Comparison of ENCODE assay signal across 29 cellular contexts in the genomic region with DNA sequence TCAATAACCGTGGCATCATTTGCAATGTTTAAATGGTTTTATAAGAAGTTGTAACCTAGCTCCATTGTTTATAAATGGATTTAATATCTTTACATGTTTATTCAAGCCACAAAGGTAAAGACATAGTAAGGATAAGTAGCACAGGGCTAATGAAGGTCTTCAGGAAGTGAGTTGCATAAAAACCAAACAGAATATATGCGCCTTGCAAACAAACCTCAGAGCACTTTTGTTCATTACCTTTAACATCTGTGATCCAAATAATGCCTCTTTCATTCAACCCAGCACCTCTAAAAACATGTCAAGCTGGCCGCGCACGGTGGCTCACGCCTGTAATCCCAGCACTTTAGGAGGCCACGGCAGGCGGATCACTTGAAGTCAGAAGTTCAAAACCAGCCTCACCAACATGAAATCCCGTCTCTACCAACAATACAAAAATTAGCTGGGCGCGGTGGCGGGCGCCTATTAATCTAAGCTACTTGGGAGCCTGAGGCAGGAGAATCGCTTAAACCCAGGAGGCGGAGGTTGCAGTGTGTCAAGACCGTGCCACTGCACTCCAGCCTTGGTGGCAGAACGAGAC. TPM values are rescaled to one million over a fixed set of nuclear protein-coding genes. Genes with fewer than 3 reads are reported as not detected.
"Had no signal": no experiment of that assay in that cellular context is flagged by ENCODE, and none has a peak within 500 bp of the region (broad histone marks: within the 10 kb centered on the region; RNA-seq: fewer than 3 reads in every experiment).

No MANE protein-coding gene starts in this region.

- H3K27me3 ChIP-seq: adrenal gland, ascending aorta, brain microvascular endothelial cell, foreskin keratinocyte, ovary, stomach, suprapubic skin, tibial nerve, uterus had no signal

- H3K9me3 Mint-ChIP-seq: activated B cell treated with CpG ODN at 0.5 μM for 24 hours; activated T-cell treated with anti-CD3 and anti-CD28 coated beads, Interleukin-2, amount 50 U/mL, for 24 hours had no signal

- H3K4me1 Mint-ChIP-seq: activated B cell treated with CpG ODN at 0.5 μM for 24 hours; activated CD4-positive, alpha-beta T cell treated with anti-CD3 and anti-CD28 coated beads for 36 hours; activated T-helper 17 cell treated with anti-CD3 and anti-CD28 coated beads, Interleukin-2, amount 50 U/mL, for 72 hours; natural killer cell; stimulated activated memory B cell treated with anti-CD40 and anti-IgM and Interleukin-4, amounts not matched to agents 10 μg/mL and 1 μg/mL and 100 μg/mL, for 72 hours had no signal

- H3K4me3 ChIP-seq: adrenal gland, ascending aorta, ovary, prostate gland, stomach, suprapubic skin, tibial nerve, uterus had no signal

- DNase-seq: activated B cell treated with CpG ODN at 0.5 μM for 24 hours; activated CD4-positive, alpha-beta T cell treated with anti-CD3 and anti-CD28 coated beads for 36 hours; activated CD4-positive, alpha-beta T cell treated with anti-CD3 and anti-CD28 coated beads, Interleukin-2, amount 50 U/mL, for 4 hours; activated CD8-positive, alpha-beta memory T cell treated with anti-CD3 and anti-CD28 coated beads for 24 hours; activated CD8-positive, alpha-beta memory T cell treated with anti-CD3 and anti-CD28 coated beads, Interleukin-2, amount 50 U/mL, for 4 hours; activated naive CD4-positive, alpha-beta T cell; activated T-cell treated with anti-CD3 and anti-CD28 coated beads, Interleukin-2, amount 50 U/mL, for 24 hours; adrenal gland; brain microvascular endothelial cell; caudate nucleus; dermis blood vessel endothelial cell; effector CD8-positive, alpha-beta T cell; foreskin keratinocyte; glutamatergic neuron; hippocampal formation; left ventricle myocardium superior; midbrain; natural killer cell; ovary; stimulated activated CD4-positive, alpha-beta T cell treated with anti-CD3 and anti-CD28 coated beads, Interleukin-1b, Interleukin-23, amount 100 ng/mL, for 48 hours; stomach; uterus had no signal

- H3K4me1 ChIP-seq: adrenal gland, ascending aorta, foreskin keratinocyte, prostate gland, stomach, suprapubic skin, tibial nerve, uterus had no signal

- H3K36me3 Mint-ChIP-seq: activated naive CD8-positive, alpha-beta T cell; natural killer cell; stimulated activated memory B cell treated with anti-CD40 and anti-IgM and Interleukin-4, amounts not matched to agents 10 μg/mL and 1 μg/mL and 100 μg/mL, for 72 hours had no signal

- ATAC-seq: activated CD4-positive, alpha-beta T cell treated with anti-CD3 and anti-CD28 coated beads for 36 hours; activated T-helper 17 cell treated with anti-CD3 and anti-CD28 coated beads, Interleukin-2, amount 50 U/mL, for 72 hours; foreskin keratinocyte; left ventricle myocardium superior; natural killer cell; stimulated activated memory B cell treated with anti-CD40 and anti-IgM and Interleukin-4, amounts not matched to agents 10 μg/mL and 1 μg/mL and 100 μg/mL, for 72 hours had no signal

- H3K27me3 Mint-ChIP-seq: activated B cell treated with CpG ODN at 0.5 μM for 24 hours; activated CD4-positive, alpha-beta T cell treated with anti-CD3 and anti-CD28 coated beads for 36 hours; activated naive CD8-positive, alpha-beta T cell; activated T-cell treated with anti-CD3 and anti-CD28 coated beads, Interleukin-2, amount 50 U/mL, for 24 hours; activated T-helper 17 cell treated with anti-CD3 and anti-CD28 coated beads, Interleukin-2, amount 50 U/mL, for 72 hours; stimulated activated memory B cell treated with anti-CD40 and anti-IgM and Interleukin-4, amounts not matched to agents 10 μg/mL and 1 μg/mL and 100 μg/mL, for 72 hours had no signal

- H3K9me3 ChIP-seq: adrenal gland, ascending aorta, ovary, prostate gland, stomach, suprapubic skin, tibial nerve, uterus had no signal

- H3K4me3 Mint-ChIP-seq: activated B cell treated with CpG ODN at 0.5 μM for 24 hours; activated CD4-positive, alpha-beta T cell treated with anti-CD3 and anti-CD28 coated beads for 36 hours; activated naive CD8-positive, alpha-beta T cell; activated T-cell treated with anti-CD3 and anti-CD28 coated beads, Interleukin-2, amount 50 U/mL, for 24 hours; activated T-helper 17 cell treated with anti-CD3 and anti-CD28 coated beads, Interleukin-2, amount 50 U/mL, for 72 hours; natural killer cell; stimulated activated memory B cell treated with anti-CD40 and anti-IgM and Interleukin-4, amounts not matched to agents 10 μg/mL and 1 μg/mL and 100 μg/mL, for 72 hours had no signal

- H3K36me3 ChIP-seq: adrenal gland, ascending aorta, brain microvascular endothelial cell, ovary, prostate gland, stomach, suprapubic skin, tibial nerve, uterus had no signal

- H3K27ac Mint-ChIP-seq: activated B cell treated with CpG ODN at 0.5 μM for 24 hours; activated CD4-positive, alpha-beta T cell treated with anti-CD3 and anti-CD28 coated beads for 36 hours; activated naive CD8-positive, alpha-beta T cell; activated T-cell treated with anti-CD3 and anti-CD28 coated beads, Interleukin-2, amount 50 U/mL, for 24 hours; activated T-helper 17 cell treated with anti-CD3 and anti-CD28 coated beads, Interleukin-2, amount 50 U/mL, for 72 hours; natural killer cell; stimulated activated memory B cell treated with anti-CD40 and anti-IgM and Interleukin-4, amounts not matched to agents 10 μg/mL and 1 μg/mL and 100 μg/mL, for 72 hours had no signal

- H3K27ac ChIP-seq: adrenal gland, ascending aorta, brain microvascular endothelial cell, foreskin keratinocyte, ovary, prostate gland, stomach, suprapubic skin, tibial nerve, uterus had no signal

RNA-seq across cellular contexts. Expression of gene BRINP3, which starts 25.3 kb away (rescaled TPM):
- total RNA-seq: activated B cell treated with CpG ODN at 0.5 μM for 24 hours; activated CD4-positive, alpha-beta T cell treated with anti-CD3 and anti-CD28 coated beads for 36 hours; activated T-helper 17 cell treated with anti-CD3 and anti-CD28 coated beads, Interleukin-2, amount 50 U/mL, for 72 hours; dermis blood vessel endothelial cell; foreskin keratinocyte; natural killer cell had no signal
